In the genomic region with DNA sequence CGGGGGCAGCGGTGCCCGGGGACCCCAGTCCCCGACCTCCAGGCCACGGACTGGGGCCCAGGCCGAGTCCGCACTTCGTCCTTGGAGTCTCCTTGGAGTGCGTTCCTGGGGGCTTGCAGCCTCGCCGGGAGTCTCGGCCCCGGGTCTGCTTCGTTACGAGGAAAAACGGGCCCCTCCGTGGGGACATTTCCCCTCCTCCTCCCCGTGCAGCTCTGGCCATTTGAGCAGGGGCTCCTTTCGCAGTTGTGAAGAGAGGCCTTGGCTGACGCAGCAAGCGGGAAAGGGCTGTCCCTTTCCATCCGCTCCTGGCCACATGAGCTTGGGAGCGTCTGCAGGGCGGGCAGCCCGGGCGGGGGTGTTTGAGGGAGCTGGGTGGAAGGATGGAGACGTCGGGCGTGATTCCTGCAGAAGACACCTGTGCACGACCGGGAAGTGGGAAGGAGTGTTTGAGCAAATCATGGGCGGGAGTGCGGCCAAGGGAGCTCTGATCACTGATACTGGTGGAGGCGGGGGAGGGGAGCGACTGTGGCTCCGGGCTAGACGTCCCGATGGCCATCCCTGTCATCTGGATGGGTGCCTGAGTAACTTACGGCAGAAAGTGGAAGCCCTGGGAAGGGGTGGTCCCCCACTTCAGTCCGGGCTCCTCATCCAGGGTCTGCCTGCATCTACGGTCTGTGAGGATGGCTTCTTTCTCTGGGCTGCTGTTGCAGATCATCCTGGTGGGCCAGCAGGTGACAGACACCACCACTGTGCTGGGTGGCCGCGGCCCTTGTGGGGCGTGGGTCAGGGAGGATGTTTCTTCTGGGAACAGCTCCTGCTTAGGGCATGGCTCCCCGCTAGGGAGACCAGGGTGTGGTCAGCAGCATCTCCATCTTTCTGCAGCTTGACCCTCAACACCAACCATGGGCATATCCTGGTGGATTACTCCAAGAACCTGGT, we compare ENCODE assay signal across 1 cellular context.
TF ChIP-seq lines count a peak whose summit lies in the region.

No MANE protein-coding gene starts in this region.

TF ChIP-seq in HepG2, 621 proteins besides CTCF, POLR2A, EP300 and RAD21 (continued from another document):
- TF ChIP-seq, protein P1, sequence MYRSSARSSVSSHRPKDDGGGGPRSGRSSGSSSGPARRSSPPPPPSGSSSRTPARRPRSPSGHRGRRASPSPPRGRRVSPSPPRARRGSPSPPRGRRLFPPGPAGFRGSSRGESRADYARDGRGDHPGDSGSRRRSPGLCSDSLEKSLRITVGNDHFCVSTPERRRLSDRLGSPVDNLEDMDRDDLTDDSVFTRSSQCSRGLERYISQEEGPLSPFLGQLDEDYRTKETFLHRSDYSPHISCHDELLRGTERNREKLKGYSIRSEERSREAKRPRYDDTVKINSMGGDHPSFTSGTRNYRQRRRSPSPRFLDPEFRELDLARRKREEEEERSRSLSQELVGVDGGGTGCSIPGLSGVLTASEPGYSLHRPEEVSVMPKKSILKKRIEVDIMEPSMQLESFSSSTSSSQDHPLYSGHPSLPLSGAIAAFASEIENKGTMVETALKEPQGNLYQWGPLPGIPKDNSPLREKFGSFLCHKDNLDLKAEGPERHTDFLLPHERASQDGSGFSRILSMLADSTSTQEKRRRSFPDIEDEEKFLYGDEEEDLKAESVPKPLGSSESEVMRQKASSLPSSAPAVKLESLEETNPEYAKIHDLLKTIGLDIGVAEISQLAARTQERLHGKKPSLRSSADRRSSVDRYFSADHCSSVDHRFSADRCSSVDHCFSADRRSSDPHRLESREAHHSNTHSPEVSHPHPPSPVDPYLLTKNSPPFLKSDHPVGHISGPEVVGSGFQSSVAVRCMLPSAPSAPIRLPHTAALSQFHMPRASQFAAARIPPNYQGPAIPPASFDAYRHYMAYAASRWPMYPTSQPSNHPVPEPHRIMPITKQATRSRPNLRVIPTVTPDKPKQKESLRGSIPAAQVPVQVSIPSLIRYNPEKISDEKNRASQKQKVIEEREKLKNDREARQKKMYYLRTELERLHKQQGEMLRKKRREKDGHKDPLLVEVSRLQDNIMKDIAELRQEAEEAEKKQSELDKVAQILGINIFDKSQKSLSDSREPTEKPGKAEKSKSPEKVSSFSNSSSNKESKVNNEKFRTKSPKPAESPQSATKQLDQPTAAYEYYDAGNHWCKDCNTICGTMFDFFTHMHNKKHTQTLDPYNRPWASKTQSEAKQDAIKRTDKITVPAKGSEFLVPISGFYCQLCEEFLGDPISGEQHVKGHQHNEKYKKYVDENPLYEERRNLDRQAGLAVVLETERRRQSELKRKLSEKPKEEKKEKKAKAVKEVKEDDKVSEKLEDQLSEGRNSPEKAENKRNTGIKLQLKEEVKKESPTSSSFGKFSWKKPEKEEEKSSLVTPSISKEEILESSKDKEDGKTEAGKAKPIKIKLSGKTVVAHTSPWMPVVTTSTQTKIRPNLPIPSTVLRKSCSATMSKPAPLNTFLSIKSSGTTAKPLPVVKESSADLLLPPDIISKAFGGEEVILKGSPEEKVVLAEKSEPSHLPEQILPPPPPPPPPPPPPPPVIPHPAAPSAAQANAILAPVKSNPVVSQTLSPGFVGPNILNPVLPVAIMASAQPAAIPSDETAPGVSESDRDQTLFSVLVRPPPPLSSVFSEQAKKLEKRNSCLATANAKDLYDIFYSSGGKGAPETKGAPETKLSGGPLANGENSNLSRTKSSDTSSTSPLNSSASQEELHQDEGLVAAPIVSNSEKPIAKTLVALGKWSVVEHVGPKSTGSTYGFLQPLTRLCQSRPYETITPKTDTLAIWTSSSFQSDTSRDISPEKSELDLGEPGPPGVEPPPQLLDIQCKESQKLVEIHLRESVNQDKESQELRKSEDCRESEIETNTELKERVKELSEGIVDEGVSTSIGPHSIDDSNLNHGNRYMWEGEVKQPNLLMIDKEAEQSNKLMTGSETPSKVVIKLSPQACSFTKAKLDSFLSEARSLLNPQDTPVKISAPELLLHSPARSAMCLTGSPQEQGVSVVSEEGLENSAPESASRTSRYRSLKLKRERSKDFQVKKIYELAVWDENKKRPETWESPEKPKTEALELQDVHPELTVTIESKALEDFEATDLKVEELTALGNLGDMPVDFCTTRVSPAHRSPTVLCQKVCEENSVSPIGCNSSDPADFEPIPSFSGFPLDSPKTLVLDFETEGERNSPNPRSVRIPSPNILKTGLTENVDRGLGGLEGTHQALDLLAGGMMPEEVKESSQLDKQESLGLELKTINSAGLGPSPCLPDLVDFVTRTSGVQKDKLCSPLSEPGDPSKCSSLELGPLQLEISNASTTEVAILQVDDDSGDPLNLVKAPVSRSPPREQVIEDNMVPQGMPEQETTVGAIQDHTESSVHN (CRISPR knock-in tag; IDR thresholded peaks at IDR 0.05) = peak; percentile 41; the same call in 1 of the 2 replicates
- TF ChIP-seq HOXA9 (CRISPR knock-in tag; IDR thresholded peaks at IDR 0.05; ENCODE audit: borderline replicate concordance) (peak; percentile 83; the same call in 1 of the 2 replicates), ZC3H13 (CRISPR knock-in tag; IDR thresholded peaks at IDR 0.05) (peak; percentile 82; the same call in 1 of the 2 replicates), ATF7 (IDR thresholded peaks at IDR 0.05) (no peak), ATF7 (CRISPR knock-in tag; IDR thresholded peaks at IDR 0.05) (peak; percentile 54; the same call in 1 of the 2 replicates), IRX3 (CRISPR knock-in tag; IDR thresholded peaks at IDR 0.05; ENCODE audit: borderline replicate concordance, low read depth) (peak; percentile 13; the same call in 1 of the 2 replicates), ZZZ3 (CRISPR knock-in tag; IDR thresholded peaks at IDR 0.05; ENCODE audit: borderline replicate concordance) (0 out of 2 replicates have a peak, but pooled peaks have one; percentile 66), PHF8 (CRISPR knock-in tag; IDR thresholded peaks at IDR 0.05) (peak; percentile 4; the same call in 1 of the 2 replicates), RBFOX2 (IDR thresholded peaks at IDR 0.05; ENCODE audit: low read depth, low read length) (peak; percentile 62), ZBTB8A (CRISPR knock-in tag; IDR thresholded peaks at IDR 0.05; ENCODE audit: borderline replicate concordance, low read depth) (no peak), DMAP1 (CRISPR knock-in tag; IDR thresholded peaks at IDR 0.05) (peak; percentile 7; the same call in 1 of the 2 replicates), ZNF101 (CRISPR knock-in tag; IDR thresholded peaks at IDR 0.05; ENCODE audit: borderline replicate concordance, low read depth) (0 out of 2 replicates have a peak, but pooled peaks have one; percentile 12), SALL1 (CRISPR knock-in tag; IDR thresholded peaks at IDR 0.05) (peak; percentile 30; the same call in 1 of the 2 replicates), ZNF33B (CRISPR knock-in tag; IDR thresholded peaks at IDR 0.05) (0 out of 2 replicates have a peak, but pooled peaks have one; percentile 67), ZNF430 (CRISPR knock-in tag; IDR thresholded peaks at IDR 0.05) (peak; percentile 3; the same call in 1 of the 2 replicates), TCF7 (IDR thresholded peaks at IDR 0.05; ENCODE audit: low read depth) (no peak), ZBTB7A (CRISPR knock-in tag; IDR thresholded peaks at IDR 0.05) (0 out of 2 replicates have a peak, but pooled peaks have one; percentile 4), ZNF644 (CRISPR knock-in tag; IDR thresholded peaks at IDR 0.05; ENCODE audit: low read depth) (no peak), ZNF30 (CRISPR knock-in tag; IDR thresholded peaks at IDR 0.05) (no peak), ZSCAN22 (CRISPR knock-in tag; IDR thresholded peaks at IDR 0.05) (0 out of 2 replicates have a peak, but pooled peaks have one; percentile 24)
- TF ChIP-seq, protein P2, sequence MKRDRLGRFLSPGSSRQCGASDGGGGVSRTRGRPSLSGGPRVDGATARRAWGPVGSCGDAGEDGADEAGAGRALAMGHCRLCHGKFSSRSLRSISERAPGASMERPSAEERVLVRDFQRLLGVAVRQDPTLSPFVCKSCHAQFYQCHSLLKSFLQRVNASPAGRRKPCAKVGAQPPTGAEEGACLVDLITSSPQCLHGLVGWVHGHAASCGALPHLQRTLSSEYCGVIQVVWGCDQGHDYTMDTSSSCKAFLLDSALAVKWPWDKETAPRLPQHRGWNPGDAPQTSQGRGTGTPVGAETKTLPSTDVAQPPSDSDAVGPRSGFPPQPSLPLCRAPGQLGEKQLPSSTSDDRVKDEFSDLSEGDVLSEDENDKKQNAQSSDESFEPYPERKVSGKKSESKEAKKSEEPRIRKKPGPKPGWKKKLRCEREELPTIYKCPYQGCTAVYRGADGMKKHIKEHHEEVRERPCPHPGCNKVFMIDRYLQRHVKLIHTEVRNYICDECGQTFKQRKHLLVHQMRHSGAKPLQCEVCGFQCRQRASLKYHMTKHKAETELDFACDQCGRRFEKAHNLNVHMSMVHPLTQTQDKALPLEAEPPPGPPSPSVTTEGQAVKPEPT (CRISPR knock-in tag; IDR thresholded peaks at IDR 0.05; ENCODE audit: low read depth) = 0 out of 2 replicates have a peak, but pooled peaks have one; percentile 41
- TF ChIP-seq, protein P3, sequence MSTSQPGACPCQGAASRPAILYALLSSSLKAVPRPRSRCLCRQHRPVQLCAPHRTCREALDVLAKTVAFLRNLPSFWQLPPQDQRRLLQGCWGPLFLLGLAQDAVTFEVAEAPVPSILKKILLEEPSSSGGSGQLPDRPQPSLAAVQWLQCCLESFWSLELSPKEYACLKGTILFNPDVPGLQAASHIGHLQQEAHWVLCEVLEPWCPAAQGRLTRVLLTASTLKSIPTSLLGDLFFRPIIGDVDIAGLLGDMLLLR (CRISPR knock-in tag; IDR thresholded peaks at IDR 0.05) = peak; percentile 6; the same call in 1 of the 2 replicates
- TF ChIP-seq, protein P4, sequence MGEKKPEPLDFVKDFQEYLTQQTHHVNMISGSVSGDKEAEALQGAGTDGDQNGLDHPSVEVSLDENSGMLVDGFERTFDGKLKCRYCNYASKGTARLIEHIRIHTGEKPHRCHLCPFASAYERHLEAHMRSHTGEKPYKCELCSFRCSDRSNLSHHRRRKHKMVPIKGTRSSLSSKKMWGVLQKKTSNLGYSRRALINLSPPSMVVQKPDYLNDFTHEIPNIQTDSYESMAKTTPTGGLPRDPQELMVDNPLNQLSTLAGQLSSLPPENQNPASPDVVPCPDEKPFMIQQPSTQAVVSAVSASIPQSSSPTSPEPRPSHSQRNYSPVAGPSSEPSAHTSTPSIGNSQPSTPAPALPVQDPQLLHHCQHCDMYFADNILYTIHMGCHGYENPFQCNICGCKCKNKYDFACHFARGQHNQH (CRISPR knock-in tag; IDR thresholded peaks at IDR 0.05) = 0 out of 2 replicates have a peak, but pooled peaks have one; percentile 26
- TF ChIP-seq, protein P5, sequence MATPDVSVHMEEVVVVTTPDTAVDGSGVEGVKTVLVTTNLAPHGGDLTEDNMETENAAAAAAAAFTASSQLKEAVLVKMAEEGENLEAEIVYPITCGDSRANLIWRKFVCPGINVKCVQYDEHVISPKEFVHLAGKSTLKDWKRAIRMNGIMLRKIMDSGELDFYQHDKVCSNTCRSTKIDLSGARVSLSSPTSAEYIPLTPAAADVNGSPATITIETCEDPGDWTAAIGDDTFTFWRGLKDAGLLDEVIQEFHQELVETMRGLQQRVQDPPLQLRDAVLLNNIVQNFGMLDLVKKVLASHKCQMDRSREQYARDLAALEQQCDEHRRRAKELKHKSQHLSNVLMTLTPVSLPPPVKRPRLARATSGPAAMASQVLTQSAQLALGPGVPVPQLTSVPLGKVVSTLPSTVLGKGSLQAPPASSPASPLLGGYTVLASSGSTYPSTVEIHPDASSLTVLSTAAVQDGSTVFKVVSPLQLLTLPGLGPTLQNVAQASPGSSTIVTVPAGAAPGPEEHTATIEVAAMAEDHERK (CRISPR knock-in tag; IDR thresholded peaks at IDR 0.05; ENCODE audit: low read depth) = no peak
